8 cellular contexts compared by ENCODE assay signal in genomic region chr14:94001501-94002396, GRCh38. TPM values are rescaled to one million over a fixed set of nuclear protein-coding genes. Genes with fewer than 3 reads are reported as not detected.
A peak's percentile ranks its signal among the peaks of the same experiment; 100 is the strongest.
DNase-seq lines count a peak whose midpoint lies in the region; ATAC-seq and TF ChIP-seq lines count a peak whose summit lies in the region.

No MANE protein-coding gene starts in this region.

- peaks cover 21% of the 10 kb centered on the region for H3K27me3 Mint-ChIP-seq in mesothelial cell of epicardium (ENCODE audit: low read depth)

- ATAC-seq in HG03196 (IDR thresholded peaks at IDR 0.05; ENCODE audit: unreplicated experiment), result peak; percentile 57

- H3K36me3 Mint-ChIP-seq in mesothelial cell of epicardium, result no peaks in the 10 kb centered on the region

- peak; percentile 95 for TF ChIP-seq CTCF in mesothelial cell of epicardium (IDR thresholded peaks at IDR 0.05; ENCODE audit: unreplicated experiment)

- no peak overlapping the region for H3K27ac Mint-ChIP-seq in mesothelial cell of epicardium

- no peak overlapping the region for H3K4me3 Mint-ChIP-seq in mesothelial cell of epicardium

- H3K9me3 Mint-ChIP-seq in mesothelial cell of epicardium, result no peaks in the 10 kb centered on the region

- peak; percentile 46 for DNase-seq in NCI-H146 (lab: John Stamatoyannopoulos, UW)
- no peak for DNase-seq in NCI-H146 treated with DMSO at 0.1 percent for 48 hours (lab: John Stamatoyannopoulos, UW; ENCODE audit: unreplicated experiment)
- DNase-seq in NCI-H69 (lab: John Stamatoyannopoulos, UW), result peak; percentile 86
- DNase-seq in activated CD4-positive, alpha-beta T cell treated with anti-CD3 and anti-CD28 coated beads, Interleukin-2, amount 50 U/mL, for 4 hours, result peak; percentile 45
- DNase-seq in effector CD8-positive, alpha-beta T cell (lab: John Stamatoyannopoulos, UW), result peak; percentile 29
- DNase-seq in mesothelial cell of epicardium (ENCODE audit: low spot score in 2 of 2, unreplicated experiment in 2 of 2), result peak in 1 of 2 experiments; percentile 66
- DNase-seq in stimulated activated CD8-positive, alpha-beta memory T cell treated with anti-CD3 and anti-CD28 coated beads, Interleukin-2, amount 100 ng/mL, for 1 hour (ENCODE audit: low read depth in 2 of 2), result peak; percentile 32 to 33

- H3K4me1 Mint-ChIP-seq in mesothelial cell of epicardium, result peaks cover 2% of the 10 kb centered on the region

RNA-seq across cellular contexts. Expression of gene CCDC197, which starts 4.6 kb away (rescaled TPM):
- total RNA-seq in mesothelial cell of epicardium, result not detected in 3 replicates

RNA-seq across cellular contexts. Expression of gene OTUB2, which starts 24.4 kb away (rescaled TPM):
- total RNA-seq in mesothelial cell of epicardium, result 6.0 to 6.6 TPM (median 6.6 TPM) in 3 replicates

RNA-seq across cellular contexts. Expression of gene ASB2, which starts 25.4 kb away (rescaled TPM):
- total RNA-seq in mesothelial cell of epicardium, result 1.2 to 1.9 TPM (median 1.5 TPM) in 3 replicates
